In genomic region chr2:87041321-87041978, GRCh38 we compare ENCODE assay signal across 8 cellular contexts. TPM values are rescaled to one million over a fixed set of nuclear protein-coding genes. Genes with fewer than 3 reads are reported as not detected.
DNase-seq lines count a peak whose midpoint lies in the region; ATAC-seq, FAIRE-seq and TF ChIP-seq lines count a peak whose summit lies in the region.
"Not testable (repeated sequence)": the region's sequence is repeated elsewhere in the genome, so short reads cannot be mapped to it uniquely, and the experiment has no call there.

No MANE protein-coding gene starts in this region.

- H3K9me3 Mint-ChIP-seq in activated naive CD8-positive, alpha-beta T cell treated with anti-CD3 and anti-CD28 coated beads, Interleukin-2, amount 10 ng/mL, durations not matched to agents 7 days and 5 days, result not testable (repeated sequence)

- not testable (repeated sequence) for H3K27ac ChIP-seq in DND-41 (ENCODE audit: low read length); kidney (ENCODE audit: low read depth in 2 of 2, low read length in 2 of 2); pancreas; aorta (ENCODE audit: low read depth in 1 of 2, low read length in 2 of 2)

- not testable (repeated sequence) for H3K4me1 ChIP-seq in DND-41 (ENCODE audit: insufficient read depth, low read length); kidney (ENCODE audit: control insufficient read depth in 1 of 2, insufficient read depth in 1 of 2, low read depth in 1 of 2, low read length in 2 of 2); pancreas; aorta (ENCODE audit: control insufficient read depth in 1 of 2, insufficient read depth in 2 of 2, low read length in 2 of 2)

- H3K27ac Mint-ChIP-seq in activated naive CD8-positive, alpha-beta T cell treated with anti-CD3 and anti-CD28 coated beads, Interleukin-2, amount 10 ng/mL, durations not matched to agents 7 days and 5 days, result not testable (repeated sequence)

- POLR2A ChIA-PET in activated naive CD8-positive, alpha-beta T cell treated with anti-CD3 and anti-CD28 coated beads, Interleukin-2, amount 10 ng/mL, durations not matched to agents 7 days and 5 days (lab: Charles Lee), result not testable (repeated sequence)

- H3K79me2 ChIP-seq in DND-41 (ENCODE audit: insufficient read depth, low read length), result not testable (repeated sequence)

- not testable (repeated sequence) for FAIRE-seq in kidney (lab: Jason Lieb, UNC); pancreas (lab: Jason Lieb, UNC)

- intact Hi-C loops in kidney (cut with DNase I); pancreas (cut with DNase I); aorta (cut with DNase I): not testable (repeated sequence)

- not testable (repeated sequence) for H3K9me3 ChIP-seq in DND-41 (ENCODE audit: insufficient read depth, low read length, severe bottlenecking); kidney (ENCODE audit: control insufficient read depth in 1 of 2, low read length in 2 of 2); pancreas; aorta (ENCODE audit: control insufficient read depth, low read length)

- TF ChIP-seq CTCF in DND-41 (IDR thresholded peaks at IDR 0.05; ENCODE audit: borderline replicate concordance, extremely low read depth, low read length, poor library complexity, severe bottlenecking), result peak; percentile 30
- TF ChIP-seq CTCF in epithelial cell of esophagus (IDR thresholded peaks at IDR 0.05; ENCODE audit: insufficient read depth, low read depth, low read length, missing control alignments), result peak; percentile 20
- peak; percentile 28 for TF ChIP-seq CTCF in kidney (IDR thresholded peaks at IDR 0.05; ENCODE audit: borderline replicate concordance, extremely low read depth, insufficient read depth)
- peak in 2 of 4 donors; percentile 24 to 32 for TF ChIP-seq CTCF in pancreas (IDR thresholded peaks at IDR 0.05)

- not testable (repeated sequence) for H3K4me1 Mint-ChIP-seq in activated naive CD8-positive, alpha-beta T cell treated with anti-CD3 and anti-CD28 coated beads, Interleukin-2, amount 10 ng/mL, durations not matched to agents 7 days and 5 days

- not testable (repeated sequence) for H3K36me3 Mint-ChIP-seq in activated naive CD8-positive, alpha-beta T cell treated with anti-CD3 and anti-CD28 coated beads, Interleukin-2, amount 10 ng/mL, durations not matched to agents 7 days and 5 days

- H3K4me3 ChIP-seq in DND-41 (ENCODE audit: low read depth in 1 of 2, low read length in 2 of 2); epithelial cell of esophagus (ENCODE audit: low read length); kidney (ENCODE audit: low read length in 2 of 2); pancreas; aorta (ENCODE audit: low read length in 2 of 2): not testable (repeated sequence)

- H4K20me1 ChIP-seq in DND-41 (ENCODE audit: insufficient read depth, low read length), result not testable (repeated sequence)

- not testable (repeated sequence) for H3K9ac ChIP-seq in DND-41 (ENCODE audit: low read depth, low read length); kidney (ENCODE audit: low read length in 2 of 2)

- no CpG with 5 or more reads among the region's 7 CpGs for WGBS in pancreas, 2 donors
- WGBS in aorta, 2 donors, result no CpG with 5 or more reads among the region's 7 CpGs

- H3K4me2 ChIP-seq in DND-41 (ENCODE audit: insufficient read depth, low read length), result not testable (repeated sequence)

- ATAC-seq in DND-41 (ENCODE audit: insufficient read depth, low read depth) (peak; percentile 88), HG02678 (IDR thresholded peaks at IDR 0.05; ENCODE audit: unreplicated experiment) (peak; percentile 62), SK-N-SH treated with all-trans-retinoic acid at 6 μM for 48 hours (peak; percentile 92), pancreas (peak; percentile 71 to 96 (median 84)), aorta (ENCODE audit: low FRiP score) (peak; percentile 78)
- ATAC-seq in activated naive CD8-positive, alpha-beta T cell treated with anti-CD3 and anti-CD28 coated beads, Interleukin-2, amount 10 ng/mL, durations not matched to agents 7 days and 5 days (ENCODE audit: low read depth), result peak; percentile 58

- not testable (repeated sequence) for H3K36me3 ChIP-seq in DND-41 (ENCODE audit: insufficient read depth, low read length); kidney (ENCODE audit: control insufficient read depth in 1 of 2, insufficient read depth in 2 of 2, low read length in 2 of 2); pancreas; aorta (ENCODE audit: control insufficient read depth in 1 of 2, insufficient read depth in 2 of 2, low read length in 1 of 2)

- H3K27me3 Mint-ChIP-seq in activated naive CD8-positive, alpha-beta T cell treated with anti-CD3 and anti-CD28 coated beads, Interleukin-2, amount 10 ng/mL, durations not matched to agents 7 days and 5 days, result not testable (repeated sequence)

- H3K4me3 Mint-ChIP-seq in activated naive CD8-positive, alpha-beta T cell treated with anti-CD3 and anti-CD28 coated beads, Interleukin-2, amount 10 ng/mL, durations not matched to agents 7 days and 5 days, result not testable (repeated sequence)

- peak; percentile 36 for DNase-seq in DND-41
- not testable (repeated sequence) for DNase-seq in activated naive CD8-positive, alpha-beta T cell treated with anti-CD3 and anti-CD28 coated beads, Interleukin-2, amount 10 ng/mL, durations not matched to agents 7 days and 5 days; epithelial cell of esophagus (ENCODE audit: low read depth); kidney; aorta
- DNase-seq in pancreas, result peak in 2 of 6 donors; percentile 18 to 19

- not testable (repeated sequence) for H3K27me3 ChIP-seq in DND-41 (ENCODE audit: insufficient read depth, low read length, poor library complexity); pancreas; aorta (ENCODE audit: control insufficient read depth in 1 of 2, insufficient read depth in 2 of 2, low read length in 1 of 2)

- not testable (repeated sequence) for H2AFZ ChIP-seq in DND-41 (ENCODE audit: low read depth, low read length)

RNA-seq across cellular contexts. Expression of gene PLGLB1, which starts 19.8 kb away (rescaled TPM):
- 10 to 100 TPM in 1 of 2 experiments, 1 to 10 TPM in 1; 7.9 to 14.0 TPM for total RNA-seq in activated naive CD8-positive, alpha-beta T cell treated with anti-CD3 and anti-CD28 coated beads, Interleukin-2, amount 10 ng/mL, durations not matched to agents 7 days and 5 days
- total RNA-seq in kidney, result 4.1 TPM
- 3.3 TPM for polyA plus RNA-seq in kidney (ENCODE audit: insufficient read depth, low read depth, low replicate concordance)
- total RNA-seq in pancreas, result 1 to 10 TPM in 5 of 6 donors, under 1 TPM in 1; 0.38 to 3.7 (median 1.2) TPM
- polyA plus RNA-seq in pancreas, result 1 to 10 TPM; 3.0 to 7.4 TPM
- 1 to 10 TPM; 2.0 to 9.0 TPM for total RNA-seq in aorta
- 1 to 10 TPM; 2.3 to 8.2 TPM for polyA plus RNA-seq in aorta
